30 cellular contexts compared by ENCODE assay signal in the genomic region with DNA sequence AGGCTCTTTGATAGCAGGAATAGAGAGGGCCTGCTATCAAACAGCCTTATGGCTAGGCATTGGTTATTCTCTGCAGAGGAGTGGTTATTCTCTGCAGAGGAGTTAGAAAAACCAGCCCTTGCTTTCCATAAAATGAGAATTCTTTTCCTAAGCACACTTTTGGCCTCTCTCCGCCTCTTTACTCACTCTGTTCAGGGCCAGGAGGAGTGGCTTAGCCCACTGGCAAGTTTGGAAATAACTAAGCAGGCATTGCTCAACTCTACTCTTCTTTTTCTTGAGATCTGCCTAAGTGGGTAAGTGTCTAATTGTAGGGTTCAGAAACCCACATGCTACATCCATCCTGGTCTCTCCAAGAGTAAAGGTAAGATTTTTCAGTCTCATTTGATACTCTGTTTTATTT.
DNase-seq lines count a peak whose midpoint lies in the region; ATAC-seq and TF ChIP-seq lines count a peak whose summit lies in the region.
"Had no signal": no experiment of that assay in that cellular context is flagged by ENCODE, and none has a peak within 500 bp of the region (broad histone marks: within the 10 kb centered on the region; RNA-seq: fewer than 3 reads in every experiment).

No MANE protein-coding gene starts in this region.

- H3K4me3 ChIP-seq in breast epithelium: no peak overlapping the region
- no peak overlapping the region for H3K4me3 ChIP-seq in adipocyte (ENCODE audit: low read length)
- no peak overlapping the region for H3K4me3 ChIP-seq in fibroblast of the aortic adventitia (ENCODE audit: low read depth, low read length)
- H3K4me3 ChIP-seq in uterus: no peak overlapping the region
- H3K4me3 ChIP-seq: body of pancreas, esophagus squamous epithelium, SJCRH30 had no signal

- intact Hi-C loops in MCF 10A (cut with micrococcal nuclease) (no loop called here), breast epithelium (cut with DNase I; ENCODE audit: low total_unique reads) (no loop called here), uterus (cut with DNase I; ENCODE audit: low total_unique reads) (no loop called here)
- intact Hi-C loops in activated CD8-positive, alpha-beta T cell treated with anti-CD3 and anti-CD28 coated beads for 36 hours (cut with micrococcal nuclease): no loop called here

- no peaks in the 10 kb centered on the region for H3K27me3 ChIP-seq in breast epithelium
- H3K27me3 ChIP-seq in adipocyte (replicated peaks; ENCODE audit: control insufficient read depth, insufficient read depth, low read length): no peaks in the 10 kb centered on the region
- no peaks in the 10 kb centered on the region for H3K27me3 ChIP-seq in uterus
- H3K27me3 ChIP-seq: body of pancreas, esophagus squamous epithelium, SJCRH30 had no signal

- ATAC-seq in HG03354 (IDR thresholded peaks at IDR 0.05; ENCODE audit: poor library complexity, severe bottlenecking, unreplicated experiment): no peak
- no peak for ATAC-seq in activated CD8-positive, alpha-beta T cell treated with anti-CD3 and anti-CD28 coated beads for 36 hours
- ATAC-seq: activated CD8-positive, alpha-beta memory T cell treated with anti-CD3 and anti-CD28 coated beads, Interleukin-2, amount 10 ng/mL, durations not matched to agents 7 days and 5 days; activated T-cell treated with anti-CD3 and anti-CD28 coated beads, Interleukin-2, amount 50 U/mL, for 4 hours; body of pancreas; natural killer cell treated with Interleukin-12 subunit alpha and Interleukin-12 subunit beta and Interleukin-15 and Interleukin-18, amount 100 ng/mL, for 72 hours had no signal

- H3K27ac ChIP-seq in breast epithelium: no peak overlapping the region
- no peak overlapping the region for H3K27ac ChIP-seq in uterus
- H3K27ac ChIP-seq: body of pancreas, esophagus squamous epithelium, HL-60, SJCRH30 had no signal

- H3K27me3 Mint-ChIP-seq in MCF 10A (ENCODE audit: insufficient read depth, unreplicated experiment): no peaks in the 10 kb centered on the region
- no peaks in the 10 kb centered on the region for H3K27me3 Mint-ChIP-seq in activated CD8-positive, alpha-beta T cell treated with anti-CD3 and anti-CD28 coated beads for 36 hours
- H3K27me3 Mint-ChIP-seq: activated B cell treated with CpG ODN at 0.5 μM for 24 hours; activated CD8-positive, alpha-beta memory T cell treated with anti-CD3 and anti-CD28 coated beads, Interleukin-2, amount 10 ng/mL, durations not matched to agents 7 days and 5 days; CD4-positive, alpha-beta T cell; natural killer cell treated with Interleukin-12 subunit alpha and Interleukin-12 subunit beta and Interleukin-15 and Interleukin-18, amount 100 ng/mL, for 72 hours had no signal

- BruUV-seq in MCF 10A (replicated peaks; lab: Mats Ljungman, UMichigan): no TSS peak

- H3K4me1 ChIP-seq in breast epithelium (no peaks in the 10 kb centered on the region), adipocyte (ENCODE audit: control insufficient read depth, insufficient read depth, low read length) (peaks cover 7% of the 10 kb centered on the region), uterus (no peaks in the 10 kb centered on the region)
- H3K4me1 ChIP-seq: body of pancreas, esophagus squamous epithelium, SJCRH30 had no signal

- no peak for TF ChIP-seq POLR2A in breast epithelium (IDR thresholded peaks at IDR 0.05)
- TF ChIP-seq POLR2A in uterus (IDR thresholded peaks at IDR 0.05): no peak

- H3K36me3 ChIP-seq in breast epithelium (no peaks in the 10 kb centered on the region), adipocyte (ENCODE audit: control insufficient read depth, insufficient read depth, low read length, severe bottlenecking) (no peaks in the 10 kb centered on the region), uterus (no peaks in the 10 kb centered on the region)
- H3K36me3 ChIP-seq: esophagus squamous epithelium, SJCRH30 had no signal

- no peak overlapping the region for H3K27ac Mint-ChIP-seq in MCF 10A (ENCODE audit: low read depth, unreplicated experiment)
- H3K27ac Mint-ChIP-seq in activated CD8-positive, alpha-beta T cell treated with anti-CD3 and anti-CD28 coated beads for 36 hours: no peak overlapping the region
- H3K27ac Mint-ChIP-seq: activated B cell treated with CpG ODN at 0.5 μM for 24 hours; activated CD8-positive, alpha-beta memory T cell treated with anti-CD3 and anti-CD28 coated beads, Interleukin-2, amount 10 ng/mL, durations not matched to agents 7 days and 5 days; CD4-positive, alpha-beta T cell; immature natural killer cell; natural killer cell treated with Interleukin-12 subunit alpha and Interleukin-12 subunit beta and Interleukin-15 and Interleukin-18, amount 100 ng/mL, for 72 hours had no signal

- POLR2A ChIA-PET in MCF 10A (lab: Yijun Ruan, JAX): no interaction called here
- POLR2A ChIA-PET in activated CD8-positive, alpha-beta T cell treated with anti-CD3 and anti-CD28 coated beads for 36 hours (lab: Charles Lee): no interaction called here

- peaks cover 5% of the 10 kb centered on the region for H3K4me1 Mint-ChIP-seq in MCF 10A (ENCODE audit: insufficient read depth, unreplicated experiment)
- no peaks in the 10 kb centered on the region for H3K4me1 Mint-ChIP-seq in activated CD8-positive, alpha-beta T cell treated with anti-CD3 and anti-CD28 coated beads for 36 hours (ENCODE audit: low read depth)
- H3K4me1 Mint-ChIP-seq: activated B cell treated with CpG ODN at 0.5 μM for 24 hours; activated CD8-positive, alpha-beta memory T cell treated with anti-CD3 and anti-CD28 coated beads, Interleukin-2, amount 10 ng/mL, durations not matched to agents 7 days and 5 days; immature natural killer cell had no signal

- no peaks in the 10 kb centered on the region for H3K36me3 Mint-ChIP-seq in MCF 10A (ENCODE audit: insufficient read depth, unreplicated experiment)
- H3K36me3 Mint-ChIP-seq in activated CD8-positive, alpha-beta T cell treated with anti-CD3 and anti-CD28 coated beads for 36 hours (ENCODE audit: low read depth): no peaks in the 10 kb centered on the region
- H3K36me3 Mint-ChIP-seq: activated CD8-positive, alpha-beta memory T cell treated with anti-CD3 and anti-CD28 coated beads, Interleukin-2, amount 10 ng/mL, durations not matched to agents 7 days and 5 days; natural killer cell treated with Interleukin-12 subunit alpha and Interleukin-12 subunit beta and Interleukin-15 and Interleukin-18, amount 100 ng/mL, for 72 hours had no signal

- CTCF ChIA-PET in MCF 10A (lab: Yijun Ruan, JAX): no interaction called here
- CTCF ChIA-PET in activated CD8-positive, alpha-beta T cell treated with anti-CD3 and anti-CD28 coated beads for 36 hours (lab: Charles Lee): no interaction called here

- peak; percentile 57 for DNase-seq in MCF 10A (ENCODE audit: unreplicated experiment)
- no peak for DNase-seq in breast epithelium (ENCODE audit: low spot score in 2 of 2)
- DNase-seq in adipocyte (ENCODE audit: low read depth): peak; percentile 17
- DNase-seq in fibroblast of the aortic adventitia (ENCODE audit: low read depth): peak; percentile 34
- DNase-seq in activated CD8-positive, alpha-beta T cell treated with anti-CD3 and anti-CD28 coated beads for 36 hours: no peak
- DNase-seq in activated gamma-delta T cell (lab: John Stamatoyannopoulos, UW): no peak
- no peak for DNase-seq in uterus
- DNase-seq: activated B cell treated with CpG ODN at 0.5 μM for 24 hours; activated CD4-positive, alpha-beta T cell treated with anti-CD3 and anti-CD28 coated beads, Interleukin-2, amount 50 U/mL, for 1 hour; activated CD8-positive, alpha-beta memory T cell treated with anti-CD3 and anti-CD28 coated beads, Interleukin-2, amount 10 ng/mL, durations not matched to agents 7 days and 5 days; activated T-cell treated with anti-CD3 and anti-CD28 coated beads, Interleukin-2, amount 50 U/mL, for 4 hours; body of pancreas; CD4-positive, alpha-beta T cell; cerebellar nuclear complex; esophagus squamous epithelium; immature natural killer cell; KG1; left cardiac atrium; mammary epithelial cell; MM.1S; NCI-H1436 treated with DMSO at 0.1 percent for 48 hours; NCI-H2081 treated with DMSO at 0.1 percent for 48 hours; NCI-H226; NCI-H526 treated with DMSO at 0.1 percent for 48 hours; SJCRH30; stimulated activated naive CD4-positive, alpha-beta T cell treated with Interleukin-2 at 50 U/mL for 16 hours; T-helper 9 cell had no signal

- TF ChIP-seq CTCF in MCF 10A (IDR thresholded peaks at IDR 0.05; ENCODE audit: unreplicated experiment) (no peak), breast epithelium (IDR thresholded peaks at IDR 0.05) (no peak), fibroblast of the aortic adventitia (IDR thresholded peaks at IDR 0.05; ENCODE audit: insufficient read depth, low read length) (no peak), uterus (IDR thresholded peaks at IDR 0.05) (no peak)
- TF ChIP-seq CTCF in activated CD8-positive, alpha-beta T cell treated with anti-CD3 and anti-CD28 coated beads for 36 hours (IDR thresholded peaks at IDR 0.05): no peak

- no peaks in the 10 kb centered on the region for H3K9me3 ChIP-seq in breast epithelium
- no peaks in the 10 kb centered on the region for H3K9me3 ChIP-seq in adipocyte (ENCODE audit: control insufficient read depth, low read length)
- no peaks in the 10 kb centered on the region for H3K9me3 ChIP-seq in uterus
- H3K9me3 ChIP-seq: body of pancreas, esophagus squamous epithelium, SJCRH30 had no signal

- no peak overlapping the region for H3K9ac ChIP-seq in adipocyte (ENCODE audit: low read length)

- H3K4me3 Mint-ChIP-seq in MCF 10A (ENCODE audit: unreplicated experiment): no peak overlapping the region
- H3K4me3 Mint-ChIP-seq in activated CD8-positive, alpha-beta T cell treated with anti-CD3 and anti-CD28 coated beads for 36 hours: no peak overlapping the region
- H3K4me3 Mint-ChIP-seq: activated B cell treated with CpG ODN at 0.5 μM for 24 hours; activated CD8-positive, alpha-beta memory T cell treated with anti-CD3 and anti-CD28 coated beads, Interleukin-2, amount 10 ng/mL, durations not matched to agents 7 days and 5 days; activated T-cell treated with anti-CD3 and anti-CD28 coated beads, Interleukin-2, amount 50 U/mL, for 4 hours; CD4-positive, alpha-beta T cell; immature natural killer cell; natural killer cell treated with Interleukin-12 subunit alpha and Interleukin-12 subunit beta and Interleukin-15 and Interleukin-18, amount 100 ng/mL, for 72 hours had no signal

- H3K9me3 Mint-ChIP-seq in MCF 10A (ENCODE audit: unreplicated experiment): no peaks in the 10 kb centered on the region
- no peaks in the 10 kb centered on the region for H3K9me3 Mint-ChIP-seq in activated CD8-positive, alpha-beta T cell treated with anti-CD3 and anti-CD28 coated beads for 36 hours
- H3K9me3 Mint-ChIP-seq: activated B cell treated with CpG ODN at 0.5 μM for 24 hours; activated T-cell treated with anti-CD3 and anti-CD28 coated beads, Interleukin-2, amount 50 U/mL, for 4 hours; CD4-positive, alpha-beta T cell had no signal

Comparison
In these comparisons a context has a peak if more than half of its experiments do, and no peak if none do; other contexts are left out.
1. DNase-seq: peak in MCF 10A (single experiment), adipocyte (single experiment) and fibroblast of the aortic adventitia (single experiment); none in breast epithelium (0 of 2), activated CD8-positive, alpha-beta T cell treated with anti-CD3 and anti-CD28 coated beads for 36 hours (single experiment), activated gamma-delta T cell (single experiment) and uterus (0 of 2).